In the genomic region with DNA sequence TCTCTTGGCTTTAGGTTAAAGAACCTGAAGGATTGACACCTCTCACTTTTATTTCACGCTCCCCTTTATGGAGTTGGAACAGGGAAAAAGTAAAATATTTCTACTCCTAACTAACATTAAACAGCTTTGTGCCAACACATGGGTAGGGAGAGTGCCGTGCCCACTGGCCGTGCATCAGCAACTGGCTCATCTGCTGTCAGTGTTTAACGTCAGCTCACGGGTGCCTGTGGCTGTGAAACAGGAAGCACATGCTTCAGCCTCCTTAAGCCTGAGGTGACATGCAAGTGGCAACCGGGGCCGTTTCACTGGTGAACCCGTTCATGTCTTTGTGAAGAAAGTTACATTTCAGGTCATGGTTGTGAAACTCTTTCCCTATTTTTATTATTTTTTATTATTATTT, we compare ENCODE assay signal across 2 cellular contexts.
TF ChIP-seq lines count a peak whose summit lies in the region.

No MANE protein-coding gene starts in this region.

TF ChIP-seq in GM12878, 131 proteins besides CTCF, POLR2A, EP300 and RAD21 (continues in another document):
- TF ChIP-seq ZBTB33 (IDR thresholded peaks at IDR 0.05) (no peak), POU2F2 (IDR thresholded peaks at IDR 0.05; ENCODE audit: borderline replicate concordance, low read depth, low read length) (no peak), BHLHE40 (IDR thresholded peaks at IDR 0.05; ENCODE audit: borderline replicate concordance in 1 of 2, low read depth in 2 of 2, low read length in 1 of 2) (peak in 1 of 2 experiments; percentile 54; a peak in 2 of 4 replicates), MLLT1 (IDR thresholded peaks at IDR 0.05) (no peak), CREM (IDR thresholded peaks at IDR 0.05; ENCODE audit: low read depth) (no peak), PRDM15 (CRISPR knock-in tag; IDR thresholded peaks at IDR 0.05) (no peak)
- TF ChIP-seq, protein P1, sequence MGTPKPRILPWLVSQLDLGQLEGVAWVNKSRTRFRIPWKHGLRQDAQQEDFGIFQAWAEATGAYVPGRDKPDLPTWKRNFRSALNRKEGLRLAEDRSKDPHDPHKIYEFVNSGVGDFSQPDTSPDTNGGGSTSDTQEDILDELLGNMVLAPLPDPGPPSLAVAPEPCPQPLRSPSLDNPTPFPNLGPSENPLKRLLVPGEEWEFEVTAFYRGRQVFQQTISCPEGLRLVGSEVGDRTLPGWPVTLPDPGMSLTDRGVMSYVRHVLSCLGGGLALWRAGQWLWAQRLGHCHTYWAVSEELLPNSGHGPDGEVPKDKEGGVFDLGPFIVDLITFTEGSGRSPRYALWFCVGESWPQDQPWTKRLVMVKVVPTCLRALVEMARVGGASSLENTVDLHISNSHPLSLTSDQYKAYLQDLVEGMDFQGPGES (IDR thresholded peaks at IDR 0.05), result no peak
- TF ChIP-seq, protein P2, sequence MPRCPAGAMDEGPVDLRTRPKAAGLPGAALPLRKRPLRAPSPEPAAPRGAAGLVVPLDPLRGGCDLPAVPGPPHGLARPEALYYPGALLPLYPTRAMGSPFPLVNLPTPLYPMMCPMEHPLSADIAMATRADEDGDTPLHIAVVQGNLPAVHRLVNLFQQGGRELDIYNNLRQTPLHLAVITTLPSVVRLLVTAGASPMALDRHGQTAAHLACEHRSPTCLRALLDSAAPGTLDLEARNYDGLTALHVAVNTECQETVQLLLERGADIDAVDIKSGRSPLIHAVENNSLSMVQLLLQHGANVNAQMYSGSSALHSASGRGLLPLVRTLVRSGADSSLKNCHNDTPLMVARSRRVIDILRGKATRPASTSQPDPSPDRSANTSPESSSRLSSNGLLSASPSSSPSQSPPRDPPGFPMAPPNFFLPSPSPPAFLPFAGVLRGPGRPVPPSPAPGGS (IDR thresholded peaks at IDR 0.05; ENCODE audit: borderline replicate concordance, insufficient read depth, low read depth, low read length, poor library complexity, severe bottlenecking), result no peak

TF ChIP-seq in SK-N-SH, 30 proteins besides CTCF, POLR2A, EP300 and RAD21:
- TF ChIP-seq PBX3 (IDR thresholded peaks at IDR 0.05) (no peak), NFIC (IDR thresholded peaks at IDR 0.05; ENCODE audit: borderline replicate concordance) (no peak), GABPA (IDR thresholded peaks at IDR 0.05; ENCODE audit: low read depth) (no peak)
